In genomic region chr2:169298007-169298406, GRCh38 we compare ENCODE assay signal across 35 cellular contexts.
"Had no signal": no experiment of that assay in that cellular context is flagged by ENCODE, and none has a peak within 500 bp of the region (broad histone marks: within the 10 kb centered on the region; RNA-seq: fewer than 3 reads in every experiment).

No MANE protein-coding gene starts in this region.

- H3K9me3 ChIP-seq: MG63 had no signal

- H3K36me3 ChIP-seq: MG63 had no signal

- DNase-seq: Karpas-422, Kasumi-1, MG63, MM.1S, MV-4-11, NCI-H1048, NCI-H1092, NCI-H1092 treated with DMSO at 0.1 percent for 48 hours, NCI-H1105, NCI-H1105 treated with DMSO at 0.1 percent for 48 hours, NCI-H1417, NCI-H1417 treated with DMSO at 0.1 percent for 48 hours, NCI-H1436, NCI-H1436 treated with DMSO at 0.1 percent for 48 hours, NCI-H146, NCI-H1694, NCI-H1694 treated with DMSO at 0.1 percent for 48 hours, NCI-H187, NCI-H187 treated with DMSO at 0.1 percent for 48 hours, NCI-H1930, NCI-H2029, NCI-H2029 treated with DMSO at 0.1 percent for 48 hours, NCI-H2081 treated with DMSO at 0.1 percent for 48 hours, NCI-H2107, NCI-H2171, NCI-H2171 treated with DMSO at 0.1 percent for 48 hours, NCI-H2227 treated with DMSO at 0.1 percent for 48 hours, NCI-H226, NCI-H345, NCI-H446, NCI-H446 treated with DMSO at 0.1 percent for 48 hours, NCI-H510A, NCI-H510A treated with DMSO at 0.1 percent for 48 hours, NCI-H524, NCI-H524 treated with DMSO at 0.1 percent for 48 hours had no signal

- H3K4me3 ChIP-seq: MG63 had no signal
